ENCODE assay signal across 8 cellular contexts in genomic region chr4:48778431-48779094, GRCh38. TPM values are rescaled to one million over a fixed set of nuclear protein-coding genes. Genes with fewer than 3 reads are reported as not detected.
DNase-seq lines count a peak whose midpoint lies in the region; ATAC-seq, FAIRE-seq and TF ChIP-seq lines count a peak whose summit lies in the region.

No MANE protein-coding gene starts in this region.

- TF ChIP-seq CTCF in 22Rv1 (IDR thresholded peaks at IDR 0.05), result no peak

- no peaks in the 10 kb centered on the region for H3K36me3 Mint-ChIP-seq in T-cell

- H3K27ac Mint-ChIP-seq in T-cell, result peak overlapping the region; percentile 89 to 94

- TF ChIP-seq POLR2A in GM12892 (IDR thresholded peaks at IDR 0.05; ENCODE audit: low read depth, low read length), result no peak

- peak; percentile 9 for FAIRE-seq in GM12892 (lab: Jason Lieb, UNC)

- POLR2A ChIA-PET in T-cell (lab: Charles Lee), result interaction anchor here (0.6 to 0.8 kb wide), 4 partner anchors 9 to 85 kb away, joined by 3 to 9 read pairs (median 5); no protein-coding TSS in a partner anchor

- H3K27me3 Mint-ChIP-seq in T-cell, result no peaks in the 10 kb centered on the region

- peak overlapping the region; percentile 75 to 94 (median 90) for H3K4me3 Mint-ChIP-seq in T-cell

- H3K9me3 Mint-ChIP-seq in T-cell, result no peaks in the 10 kb centered on the region

- peaks cover 58 to 60% (median 59%) of the 10 kb centered on the region in 3 donors for H3K4me1 Mint-ChIP-seq in T-cell

- DNase-seq in GM12892 (ENCODE audit: insufficient read length) (no peak), T-cell (no peak), fibroblast of gingiva (ENCODE audit: low read depth) (peak; percentile 52), pons (ENCODE audit: low spot score) (peak; percentile 55)
- DNase-seq in stimulated activated CD8-positive, alpha-beta memory T cell treated with anti-CD3 and anti-CD28 coated beads, Interleukin-4, amount 100 ng/mL, for 48 hours, result no peak

- CTCF ChIA-PET in T-cell (lab: Charles Lee), result interaction anchor here in 1 of 2 donors (1.1 to 3.6 kb wide), 3 partner anchors 52 to 199 kb away, joined by 4 to 15 read pairs (median 5); partner anchors contain the start of genes OCIAD1 and OCIAD2

- no peak for ATAC-seq in T-cell (replicated peaks in 1 of 4)
- ATAC-seq in GM18858 (IDR thresholded peaks at IDR 0.05; ENCODE audit: unreplicated experiment), result no peak
- ATAC-seq in GM18520 (IDR thresholded peaks at IDR 0.05; ENCODE audit: unreplicated experiment), result no peak

- H3K27ac ChIP-seq in 22Rv1, result peak overlapping the region; percentile 98

RNA-seq across cellular contexts. Expression of gene FRYL, which starts 1.5 kb away (rescaled TPM):
- polyA plus RNA-seq in GM12892 (2012; ENCODE audit: missing spikeins), result 18.9 TPM
- total RNA-seq in T-cell, result 100 to 1,000 TPM in 4 of 5 donors, 10 to 100 TPM in 1; 86.3 to 143 (median 111) TPM

RNA-seq across cellular contexts. Expression of gene OCIAD1, which starts 52.3 kb away (rescaled TPM):
- polyA plus RNA-seq in GM12892 (2012; ENCODE audit: missing spikeins), result 121 TPM
- total RNA-seq in T-cell, result 100 to 1,000 TPM in 4 of 5 donors, 10 to 100 TPM in 1; 88.1 to 113 (median 106) TPM

Comparison
In these comparisons a context has a peak if more than half of its experiments do, and no peak if none do; other contexts are left out.
1. DNase-seq: peak in fibroblast of gingiva (single experiment) and pons (single experiment); none in GM12892 (single experiment), T-cell (0 of 34) and stimulated activated CD8-positive, alpha-beta memory T cell treated with anti-CD3 and anti-CD28 coated beads, Interleukin-4, amount 100 ng/mL, for 48 hours (single experiment).